ENCODE assay signal across 14 cellular contexts in the genomic region with DNA sequence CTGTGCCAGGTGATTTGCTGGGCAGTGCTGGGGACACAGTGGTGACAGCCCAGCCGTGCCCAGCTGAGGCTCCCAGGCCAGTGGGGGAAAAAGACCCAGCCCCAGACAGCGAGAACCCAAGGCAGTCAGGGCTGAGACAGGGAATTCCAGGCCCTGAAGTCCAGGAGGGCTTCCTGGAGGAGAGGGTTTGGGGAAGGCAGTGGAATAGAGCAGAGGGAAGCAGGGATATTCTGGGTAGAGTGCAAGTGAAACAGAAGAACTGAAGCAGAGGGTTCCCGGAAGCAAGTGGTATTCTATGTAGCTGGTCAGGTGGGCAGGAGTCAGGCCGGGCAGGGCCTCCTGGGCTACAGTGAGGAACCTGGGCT. TPM values are rescaled to one million over a fixed set of nuclear protein-coding genes. Genes with fewer than 3 reads are reported as not detected.
DNase-seq lines count a peak whose midpoint lies in the region; ATAC-seq and TF ChIP-seq lines count a peak whose summit lies in the region.
"Had no signal": no experiment of that assay in that cellular context is flagged by ENCODE, and none has a peak within 500 bp of the region (broad histone marks: within the 10 kb centered on the region; RNA-seq: fewer than 3 reads in every experiment).

No MANE protein-coding gene starts in this region.

- H3K36me3 Mint-ChIP-seq in neural crest cell (ENCODE audit: low read depth) (no peaks in the 10 kb centered on the region), immature natural killer cell (no peaks in the 10 kb centered on the region)

- TF ChIP-seq POLR2A in body of pancreas (IDR thresholded peaks at IDR 0.05) (no peak), gastrocnemius medialis (IDR thresholded peaks at IDR 0.05) (no peak)

- H3K9me3 ChIP-seq in body of pancreas (no peaks in the 10 kb centered on the region), upper lobe of right lung (no peaks in the 10 kb centered on the region), gastrocnemius medialis (no peaks in the 10 kb centered on the region), psoas muscle (no peaks in the 10 kb centered on the region)

- H3K4me1 Mint-ChIP-seq in neural crest cell (no peaks in the 10 kb centered on the region), immature natural killer cell (peaks cover 0 to 3% of the 10 kb centered on the region in 2 donors)

- intact Hi-C loops in body of pancreas (cut with DNase I) (no loop called here), upper lobe of right lung (cut with DNase I) (no loop called here), gastrocnemius medialis (cut with DNase I; ENCODE audit: low total_unique reads) (no loop called here), psoas muscle (cut with DNase I) (no loop called here)

- peak overlapping the region; percentile 84 to 97 (median 94) for H3K27ac ChIP-seq in body of pancreas
- H3K27ac ChIP-seq in upper lobe of right lung = peak overlapping the region; percentile 25
- no peak overlapping the region for H3K27ac ChIP-seq in gastrocnemius medialis
- no peak overlapping the region for H3K27ac ChIP-seq in psoas muscle
- H3K27ac ChIP-seq: GM23248, HL-60 had no signal

- in situ Hi-C loops in gastrocnemius medialis (cut with MboI; ENCODE audit: low sequenced_read_pairs in 4 of 4) = no loop called here

- DNase-seq in NCI-H2029 treated with DMSO at 0.1 percent for 48 hours (lab: John Stamatoyannopoulos, UW) (peak; percentile 53), NCI-H2029 (lab: John Stamatoyannopoulos, UW) (no peak), body of pancreas (peak in 2 of 4 donors; percentile 34 to 41), neural crest cell (ENCODE audit: low read depth, low spot score) (no peak), upper lobe of right lung (no peak), immature natural killer cell (no peak), gastrocnemius medialis (no peak), psoas muscle (no peak)
- DNase-seq: CD4-positive, alpha-beta T cell; GM23248; KBM-7; NK-92 treated with Interleukin-12 subunit alpha and Interleukin-12 subunit beta, amount 100 ng/mL, for 24 hours had no signal

- H3K4me3 Mint-ChIP-seq in neural crest cell (no peak overlapping the region), immature natural killer cell (no peak overlapping the region)
- H3K4me3 Mint-ChIP-seq: CD4-positive, alpha-beta T cell had no signal

- peak overlapping the region; percentile 6 for H3K27ac Mint-ChIP-seq in neural crest cell (ENCODE audit: unreplicated experiment)
- H3K27ac Mint-ChIP-seq in immature natural killer cell = peak overlapping the region in 2 of 6 donors; percentile 26 to 78
- H3K27ac Mint-ChIP-seq: CD4-positive, alpha-beta T cell had no signal

- TF ChIP-seq CTCF in body of pancreas (IDR thresholded peaks at IDR 0.05) = no peak
- TF ChIP-seq CTCF in neural crest cell (conservative IDR thresholded peaks at IDR 0.05) = no peak
- no peak for TF ChIP-seq CTCF in upper lobe of right lung (IDR thresholded peaks at IDR 0.05)
- TF ChIP-seq CTCF in gastrocnemius medialis (IDR thresholded peaks at IDR 0.05 in 4 of 5, conservative IDR thresholded peaks at IDR 0.05 in 1 of 5) = no peak
- no peak for TF ChIP-seq CTCF in psoas muscle (IDR thresholded peaks at IDR 0.05)

- H3K36me3 ChIP-seq in body of pancreas (replicated peaks in 1 of 2; ENCODE audit: insufficient read depth in 1 of 2, low read depth in 2 of 2) = no peaks in the 10 kb centered on the region
- H3K36me3 ChIP-seq in upper lobe of right lung = no peaks in the 10 kb centered on the region
- H3K36me3 ChIP-seq in gastrocnemius medialis = no peaks in the 10 kb centered on the region
- no peaks in the 10 kb centered on the region for H3K36me3 ChIP-seq in psoas muscle (ENCODE audit: insufficient read depth in 1 of 2, low read depth in 1 of 2)

- peaks cover 62% of the 10 kb centered on the region for H3K4me1 ChIP-seq in body of pancreas
- peaks cover 11% of the 10 kb centered on the region for H3K4me1 ChIP-seq in upper lobe of right lung
- no peaks in the 10 kb centered on the region for H3K4me1 ChIP-seq in gastrocnemius medialis
- H3K4me1 ChIP-seq in psoas muscle = no peaks in the 10 kb centered on the region

- 59 to 64% methylated on average over 3 to 4 of the region's 4 CpGs for WGBS in body of pancreas, 2 donors
- WGBS in psoas muscle, 3 donors = 67 to 81% (median 72%) methylated on average over 4 of the region's 4 CpGs

- ATAC-seq in body of pancreas (no peak), upper lobe of right lung (no peak), gastrocnemius medialis (no peak), psoas muscle (no peak)

- peaks cover 4% of the 10 kb centered on the region for H3K27me3 Mint-ChIP-seq in neural crest cell (ENCODE audit: low read depth)
- H3K27me3 Mint-ChIP-seq in immature natural killer cell (ENCODE audit: low read depth in 3 of 3) = peaks cover 3 to 8% (median 6%) of the 10 kb centered on the region in 3 donors

- no peak overlapping the region for H3K4me3 ChIP-seq in body of pancreas
- no peak overlapping the region for H3K4me3 ChIP-seq in upper lobe of right lung
- no peak overlapping the region for H3K4me3 ChIP-seq in gastrocnemius medialis
- H3K4me3 ChIP-seq in psoas muscle = no peak overlapping the region
- H3K4me3 ChIP-seq: GM23248 had no signal

- no peaks in the 10 kb centered on the region for H3K9me3 Mint-ChIP-seq in neural crest cell
- no peaks in the 10 kb centered on the region for H3K9me3 Mint-ChIP-seq in immature natural killer cell
- H3K9me3 Mint-ChIP-seq: CD4-positive, alpha-beta T cell had no signal

- H3K27me3 ChIP-seq in body of pancreas (no peaks in the 10 kb centered on the region), upper lobe of right lung (no peaks in the 10 kb centered on the region), gastrocnemius medialis (no peaks in the 10 kb centered on the region), psoas muscle (ENCODE audit: insufficient read depth in 3 of 3, low read length in 2 of 3) (no peaks in the 10 kb centered on the region)

RNA-seq across cellular contexts. Expression of gene CEACAM16, which starts 1.3 kb away (rescaled TPM):
- 1 to 10 TPM in 1 of 2 donors, under 1 TPM in 1; 0.33 to 1.3 TPM for total RNA-seq in body of pancreas
- total RNA-seq in neural crest cell = not detected in 2 replicates
- not detected for total RNA-seq in upper lobe of right lung
- polyA plus RNA-seq in immature natural killer cell = not detected
- total RNA-seq in gastrocnemius medialis = not detected
- not detected for total RNA-seq in psoas muscle
- under 1 TPM in 2 of 3 donors, not detected in 1; 0.03 to 0.08 TPM for polyA plus RNA-seq in psoas muscle
- total RNA-seq: CD4-positive, alpha-beta T cell; Daoy; GM23248 had no signal
- polyA plus RNA-seq: GM23248 had no signal

RNA-seq across cellular contexts. Expression of gene CEACAM19, which starts 26.4 kb away (rescaled TPM):
- 1 to 10 TPM; 3.9 to 5.3 TPM for total RNA-seq in body of pancreas
- total RNA-seq in neural crest cell = 5.0 and 6.1 TPM in 2 replicates
- total RNA-seq in upper lobe of right lung = 7.6 TPM
- under 1 TPM in 1 of 3 donors, not detected in 2; 0.22 TPM for polyA plus RNA-seq in immature natural killer cell
- total RNA-seq in gastrocnemius medialis = 1 to 10 TPM; 2.0 to 8.5 (median 3.7) TPM
- 10 to 100 TPM in 1 of 4 donors, 1 to 10 TPM in 3; 3.7 to 10.7 (median 7.5) TPM for total RNA-seq in psoas muscle
- 10 to 100 TPM in 1 of 3 donors, 1 to 10 TPM in 2; 3.9 to 14.7 (median 8.6) TPM for polyA plus RNA-seq in psoas muscle

RNA-seq across cellular contexts. Expression of gene BCL3, which starts 50.9 kb away (rescaled TPM):
- total RNA-seq in body of pancreas (10 to 100 TPM; 26.2 to 72.5 TPM), neural crest cell (2.2 TPM in 2 replicates), upper lobe of right lung (87.4 TPM), gastrocnemius medialis (10 to 100 TPM in 1 of 4 donors, 1 to 10 TPM in 3; 7.2 to 15.7 (median 8.5) TPM), psoas muscle (10 to 100 TPM; 13.3 to 36.4 (median 25.3) TPM)
- polyA plus RNA-seq in immature natural killer cell (10 to 100 TPM in 2 of 3 donors, 1 to 10 TPM in 1; 5.6 to 10.2 (median 10.2) TPM), psoas muscle (10 to 100 TPM in 1 of 3 donors, 1 to 10 TPM in 2; 5.7 to 13.2 (median 7.8) TPM)

RNA-seq across cellular contexts. Expression of gene PVR, which starts 53.9 kb away (rescaled TPM):
- 10 to 100 TPM; 36.8 to 55.4 TPM for total RNA-seq in body of pancreas
- total RNA-seq in neural crest cell = 20.4 and 22.5 TPM in 2 replicates
- 40.8 TPM for total RNA-seq in upper lobe of right lung
- 1 to 10 TPM in 2 of 3 donors, under 1 TPM in 1; 0.87 to 7.3 (median 2.2) TPM for polyA plus RNA-seq in immature natural killer cell
- total RNA-seq in gastrocnemius medialis = 10 to 100 TPM; 27.3 to 60.2 (median 33.9) TPM
- total RNA-seq in psoas muscle = 100 to 1,000 TPM in 1 of 4 donors, 10 to 100 TPM in 3; 25.0 to 117 (median 41.8) TPM
- 10 to 100 TPM; 21.0 to 90.8 (median 44.4) TPM for polyA plus RNA-seq in psoas muscle

Comparison
In these comparisons a context has a peak if more than half of its experiments do, and no peak if none do; other contexts are left out.
1. H3K27ac ChIP-seq: peak in body of pancreas (4 of 4) and upper lobe of right lung (single experiment); none in gastrocnemius medialis (0 of 4) and psoas muscle (single experiment).